ENCODE assay signal across 24 cellular contexts in the genomic region with DNA sequence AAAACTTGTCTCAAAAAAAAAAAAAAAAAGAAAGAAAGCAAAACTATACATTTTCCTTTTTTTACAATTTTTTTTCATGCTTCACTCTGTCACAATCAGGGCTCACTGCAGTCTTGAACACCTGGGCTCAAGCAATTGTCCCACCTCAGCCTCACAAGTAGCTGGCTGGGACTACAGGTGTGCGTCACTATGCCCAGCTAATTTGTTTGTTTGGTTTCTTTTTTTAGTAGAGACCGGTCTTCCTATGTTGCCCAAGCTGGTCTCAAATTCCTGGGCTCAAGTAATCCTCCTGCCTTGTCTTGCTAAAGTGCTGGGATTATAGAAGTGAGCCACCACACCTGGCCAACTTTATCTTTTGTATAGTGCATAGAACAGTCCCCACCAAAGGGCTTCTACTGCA. TPM values are rescaled to one million over a fixed set of nuclear protein-coding genes. Genes with fewer than 3 reads are reported as not detected.
DNase-seq lines count a peak whose midpoint lies in the region; ATAC-seq, FAIRE-seq and TF ChIP-seq lines count a peak whose summit lies in the region.
"Had no signal": no experiment of that assay in that cellular context is flagged by ENCODE, and none has a peak within 500 bp of the region (broad histone marks: within the 10 kb centered on the region; RNA-seq: fewer than 3 reads in every experiment).

No MANE protein-coding gene starts in this region.

- peak overlapping the region; percentile 65 to 100 (median 82) for H3K27ac Mint-ChIP-seq in CD8-positive, alpha-beta memory T cell
- H3K27ac Mint-ChIP-seq in T-helper 17 cell, result peak overlapping the region; percentile 47
- no peak overlapping the region for H3K27ac Mint-ChIP-seq in mesothelial cell of epicardium

- no peaks in the 10 kb centered on the region for H3K27me3 Mint-ChIP-seq in CD8-positive, alpha-beta memory T cell
- H3K27me3 Mint-ChIP-seq in T-helper 17 cell (no peaks in the 10 kb centered on the region), mesothelial cell of epicardium (ENCODE audit: low read depth) (no peaks in the 10 kb centered on the region)

- no peak for ATAC-seq in T-helper 17 cell
- peak; percentile 18 to 43 (median 32) for ATAC-seq in pancreas
- no peak for ATAC-seq in GM21447 (IDR thresholded peaks at IDR 0.05; ENCODE audit: unreplicated experiment)
- ATAC-seq: gastroesophageal sphincter, HCT116, natural killer cell, PC-3 had no signal

- DNase-seq in CD8-positive, alpha-beta memory T cell, result no peak
- DNase-seq in T-helper 17 cell, result no peak
- no peak for DNase-seq in pancreas
- DNase-seq in DMS114 treated with DMSO at 0.1 percent for 48 hours (lab: John Stamatoyannopoulos, UW; ENCODE audit: unreplicated experiment), result no peak
- no peak for DNase-seq in mesothelial cell of epicardium (ENCODE audit: low spot score in 2 of 2, unreplicated experiment in 2 of 2)
- DNase-seq: activated CD4-positive, alpha-beta T cell treated with anti-CD3 and anti-CD28 coated beads, Interleukin-2, amount 50 U/mL, for 1 hour; activated gamma-delta T cell; aorta; Calu3; Kasumi-1; mesenchymal stem cell; natural killer cell; NCI-H1092 treated with DMSO at 0.1 percent for 48 hours; ovary; PC-3; SIG-M5; stimulated activated naive CD4-positive, alpha-beta T cell treated with Interleukin-2 at 50 U/mL for 16 hours; upper lobe of left lung had no signal

- no peaks in the 10 kb centered on the region for H3K9me3 ChIP-seq in BLaER1 treated with 17β-estradiol and CSF1 and Interleukin-3, amounts not matched to agents 10 nM and 100 nM (replicated peaks in 1 of 11)
- H3K9me3 ChIP-seq in CD8-positive, alpha-beta memory T cell (ENCODE audit: low read length), result no peaks in the 10 kb centered on the region
- H3K9me3 ChIP-seq in T-helper 17 cell (ENCODE audit: control insufficient read depth, low read length, poor library complexity, severe bottlenecking) (no peaks in the 10 kb centered on the region), pancreas (no peaks in the 10 kb centered on the region)
- H3K9me3 ChIP-seq: esophagus muscularis mucosa, gastroesophageal sphincter, ovary, upper lobe of left lung had no signal

- no peak overlapping the region for H3K9ac ChIP-seq in BLaER1 treated with 17β-estradiol and CSF1 and Interleukin-3, amounts not matched to agents 10 nM and 100 nM

- no peaks in the 10 kb centered on the region for H3K36me3 ChIP-seq in BLaER1 treated with 17β-estradiol and CSF1 and Interleukin-3, amounts not matched to agents 10 nM and 100 nM
- no peaks in the 10 kb centered on the region for H3K36me3 ChIP-seq in CD8-positive, alpha-beta memory T cell (ENCODE audit: insufficient read depth, low read length)
- no peaks in the 10 kb centered on the region for H3K36me3 ChIP-seq in pancreas
- H3K36me3 ChIP-seq: esophagus muscularis mucosa, gastroesophageal sphincter, ovary, upper lobe of left lung had no signal

- no peak for FAIRE-seq in pancreas (lab: Jason Lieb, UNC)

- H3K9me3 Mint-ChIP-seq in CD8-positive, alpha-beta memory T cell, result no peaks in the 10 kb centered on the region
- H3K9me3 Mint-ChIP-seq in mesothelial cell of epicardium, result no peaks in the 10 kb centered on the region
- H3K9me3 Mint-ChIP-seq: natural killer cell had no signal

- CTCF ChIA-PET in CD8-positive, alpha-beta memory T cell (lab: Charles Lee), result interaction anchor here (1.0 to 4.6 kb wide), 5 partner anchors 26 to 179 kb away, joined by 4 to 48 read pairs (median 21); a partner anchor contains a TSS

- H4K20me1 ChIP-seq in BLaER1 treated with 17β-estradiol and CSF1 and Interleukin-3, amounts not matched to agents 10 nM and 100 nM, result no peaks in the 10 kb centered on the region

- H3K4me2 ChIP-seq in BLaER1 treated with 17β-estradiol and CSF1 and Interleukin-3, amounts not matched to agents 10 nM and 100 nM, result peak overlapping the region in 9 of 11 experiments; percentile 15 to 98 (median 87); a peak in 14 of 22 replicates

- intact Hi-C loops in pancreas (cut with DNase I), result no loop called here

- no peaks in the 10 kb centered on the region for H3K27me3 ChIP-seq in BLaER1 treated with 17β-estradiol and CSF1 and Interleukin-3, amounts not matched to agents 10 nM and 100 nM
- no peaks in the 10 kb centered on the region for H3K27me3 ChIP-seq in CD8-positive, alpha-beta memory T cell (ENCODE audit: insufficient read depth, low read length, poor library complexity, severe bottlenecking)
- H3K27me3 ChIP-seq in pancreas, result no peaks in the 10 kb centered on the region
- H3K27me3 ChIP-seq: esophagus muscularis mucosa, gastroesophageal sphincter, ovary, upper lobe of left lung had no signal

- POLR2A ChIA-PET in CD8-positive, alpha-beta memory T cell (lab: Charles Lee), result interaction anchor here (0.7 to 4.5 kb wide), 5 partner anchors 8 to 176 kb away, joined by 3 to 81 read pairs (median 11); a partner anchor contains a TSS

- peaks cover 29 to 43% (median 38%) of the 10 kb centered on the region in 10 experiments for H3K4me1 ChIP-seq in BLaER1 treated with 17β-estradiol and CSF1 and Interleukin-3, amounts not matched to agents 10 nM and 100 nM
- H3K4me1 ChIP-seq in CD8-positive, alpha-beta memory T cell (ENCODE audit: insufficient read depth, low read length), result peaks cover 42% of the 10 kb centered on the region
- H3K4me1 ChIP-seq in pancreas, result peaks cover 19 to 23% (median 21%) of the 10 kb centered on the region in 3 donors

- 35 to 42% methylated on average over 2 of the region's 2 CpGs for WGBS in pancreas, 2 donors

- H3K4me1 Mint-ChIP-seq in CD8-positive, alpha-beta memory T cell, result peaks cover 28 to 49% (median 36%) of the 10 kb centered on the region in 3 donors
- H3K4me1 Mint-ChIP-seq in T-helper 17 cell (peaks cover 28% of the 10 kb centered on the region), mesothelial cell of epicardium (peaks cover 13% of the 10 kb centered on the region)

- no peak overlapping the region for H3K4me3 Mint-ChIP-seq in CD8-positive, alpha-beta memory T cell
- H3K4me3 Mint-ChIP-seq in T-helper 17 cell (no peak overlapping the region), mesothelial cell of epicardium (no peak overlapping the region)
- H3K4me3 Mint-ChIP-seq: natural killer cell had no signal

- H3K27ac ChIP-seq in BLaER1 treated with 17β-estradiol and CSF1 and Interleukin-3, amounts not matched to agents 10 nM and 100 nM, result no peak overlapping the region
- no peak overlapping the region for H3K27ac ChIP-seq in CD8-positive, alpha-beta memory T cell (ENCODE audit: low read depth, low read length)
- peak overlapping the region; percentile 90 to 92 (median 92) for H3K27ac ChIP-seq in pancreas

- no peak overlapping the region for H3K4me3 ChIP-seq in BLaER1 treated with 17β-estradiol and CSF1 and Interleukin-3, amounts not matched to agents 10 nM and 100 nM
- H3K4me3 ChIP-seq in CD8-positive, alpha-beta memory T cell (ENCODE audit: low read length), result no peak overlapping the region
- no peak overlapping the region for H3K4me3 ChIP-seq in pancreas
- H3K4me3 ChIP-seq: esophagus muscularis mucosa, gastroesophageal sphincter, ovary, upper lobe of left lung had no signal

- no peaks in the 10 kb centered on the region for H3K36me3 Mint-ChIP-seq in CD8-positive, alpha-beta memory T cell
- H3K36me3 Mint-ChIP-seq in T-helper 17 cell (ENCODE audit: low read depth) (no peaks in the 10 kb centered on the region), mesothelial cell of epicardium (no peaks in the 10 kb centered on the region)
- H3K36me3 Mint-ChIP-seq: natural killer cell had no signal

- TF ChIP-seq CTCF in pancreas (IDR thresholded peaks at IDR 0.05) (no peak), mesothelial cell of epicardium (IDR thresholded peaks at IDR 0.05; ENCODE audit: unreplicated experiment) (no peak)

RNA-seq across cellular contexts. Expression of a gene that starts 15.0 kb away (rescaled TPM):
- total RNA-seq in CD8-positive, alpha-beta memory T cell, result 1 to 10 TPM; 5.8 to 6.3 TPM
- polyA plus RNA-seq in CD8-positive, alpha-beta memory T cell, result 4.5 TPM
- total RNA-seq in T-helper 17 cell (10 to 100 TPM; 11.1 to 15.0 TPM), pancreas (under 1 TPM; 0.06 to 0.20 (median 0.12) TPM), mesothelial cell of epicardium (not detected in 3 replicates)
- under 1 TPM; 0.11 to 0.19 TPM for polyA plus RNA-seq in pancreas
- total RNA-seq: Calu3, HT1080, PC-3 had no signal

RNA-seq across cellular contexts. Expression of a gene that starts 57.1 kb away (rescaled TPM):
- 10 to 100 TPM; 39.6 to 42.8 TPM for total RNA-seq in CD8-positive, alpha-beta memory T cell
- 9.1 TPM for polyA plus RNA-seq in CD8-positive, alpha-beta memory T cell
- 100 to 1,000 TPM; 186 to 204 TPM for total RNA-seq in T-helper 17 cell
- 10 to 100 TPM; 15.2 to 40.8 (median 23.3) TPM for total RNA-seq in pancreas
- 10 to 100 TPM in 1 of 2 donors, 1 to 10 TPM in 1; 6.5 to 31.4 TPM for polyA plus RNA-seq in pancreas
- 88.6 to 92.4 TPM (median 91.7 TPM) in 3 replicates for total RNA-seq in mesothelial cell of epicardium

Comparison
In these comparisons a context has a peak if more than half of its experiments do, and no peak if none do; other contexts are left out.
1. H3K27ac ChIP-seq: peak in pancreas (4 of 4); none in BLaER1 treated with 17β-estradiol and CSF1 and Interleukin-3, amounts not matched to agents 10 nM and 100 nM (0 of 11) and CD8-positive, alpha-beta memory T cell (single experiment).
2. ATAC-seq: peak in pancreas (4 of 4); none in T-helper 17 cell (single experiment) and GM21447 (single experiment).